Comparison of ENCODE assay signal across 1 cellular context in genomic region chr12:55132816-55133215, GRCh38.
TF ChIP-seq lines count a peak whose summit lies in the region.

No MANE protein-coding gene starts in this region.

TF ChIP-seq in HCT116, 20 proteins besides CTCF, POLR2A, EP300 and RAD21 (continued from another document):
- TF ChIP-seq, protein P1, sequence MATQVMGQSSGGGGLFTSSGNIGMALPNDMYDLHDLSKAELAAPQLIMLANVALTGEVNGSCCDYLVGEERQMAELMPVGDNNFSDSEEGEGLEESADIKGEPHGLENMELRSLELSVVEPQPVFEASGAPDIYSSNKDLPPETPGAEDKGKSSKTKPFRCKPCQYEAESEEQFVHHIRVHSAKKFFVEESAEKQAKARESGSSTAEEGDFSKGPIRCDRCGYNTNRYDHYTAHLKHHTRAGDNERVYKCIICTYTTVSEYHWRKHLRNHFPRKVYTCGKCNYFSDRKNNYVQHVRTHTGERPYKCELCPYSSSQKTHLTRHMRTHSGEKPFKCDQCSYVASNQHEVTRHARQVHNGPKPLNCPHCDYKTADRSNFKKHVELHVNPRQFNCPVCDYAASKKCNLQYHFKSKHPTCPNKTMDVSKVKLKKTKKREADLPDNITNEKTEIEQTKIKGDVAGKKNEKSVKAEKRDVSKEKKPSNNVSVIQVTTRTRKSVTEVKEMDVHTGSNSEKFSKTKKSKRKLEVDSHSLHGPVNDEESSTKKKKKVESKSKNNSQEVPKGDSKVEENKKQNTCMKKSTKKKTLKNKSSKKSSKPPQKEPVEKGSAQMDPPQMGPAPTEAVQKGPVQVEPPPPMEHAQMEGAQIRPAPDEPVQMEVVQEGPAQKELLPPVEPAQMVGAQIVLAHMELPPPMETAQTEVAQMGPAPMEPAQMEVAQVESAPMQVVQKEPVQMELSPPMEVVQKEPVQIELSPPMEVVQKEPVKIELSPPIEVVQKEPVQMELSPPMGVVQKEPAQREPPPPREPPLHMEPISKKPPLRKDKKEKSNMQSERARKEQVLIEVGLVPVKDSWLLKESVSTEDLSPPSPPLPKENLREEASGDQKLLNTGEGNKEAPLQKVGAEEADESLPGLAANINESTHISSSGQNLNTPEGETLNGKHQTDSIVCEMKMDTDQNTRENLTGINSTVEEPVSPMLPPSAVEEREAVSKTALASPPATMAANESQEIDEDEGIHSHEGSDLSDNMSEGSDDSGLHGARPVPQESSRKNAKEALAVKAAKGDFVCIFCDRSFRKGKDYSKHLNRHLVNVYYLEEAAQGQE (IDR thresholded peaks at IDR 0.05; ENCODE audit: low read depth) = no peak
- TF ChIP-seq EGR1 (IDR thresholded peaks at IDR 0.05; ENCODE audit: low read depth) (no peak), SP1 (IDR thresholded peaks at IDR 0.05; ENCODE audit: low read depth) (no peak), SIN3A (IDR thresholded peaks at IDR 0.05; ENCODE audit: low read depth) (no peak), ELF1 (IDR thresholded peaks at IDR 0.05; ENCODE audit: borderline replicate concordance, low read depth) (no peak), EZH2 (IDR thresholded peaks at IDR 0.05) (no peak), JUND (IDR thresholded peaks at IDR 0.05) (no peak), TCF7L2 (IDR thresholded peaks at IDR 0.05; ENCODE audit: borderline replicate concordance, extremely low read depth, insufficient read depth, insufficient read length) (no peak), POLR2AphosphoS5 (IDR thresholded peaks at IDR 0.05; ENCODE audit: low read depth, low read length) (no peak), EZH2phosphoT487 (IDR thresholded peaks at IDR 0.05; ENCODE audit: borderline replicate concordance) (no peak), SRF (IDR thresholded peaks at IDR 0.05; ENCODE audit: low read depth) (no peak), YY1 (IDR thresholded peaks at IDR 0.05; ENCODE audit: extremely low read depth, insufficient replicate concordance, low read depth, low read length) (no peak), ZFX (IDR thresholded peaks at IDR 0.05) (no peak), ATF3 (IDR thresholded peaks at IDR 0.05) (no peak), FOSL1 (IDR thresholded peaks at IDR 0.05; ENCODE audit: low read depth) (no peak)
- TF ChIP-seq, protein P2, sequence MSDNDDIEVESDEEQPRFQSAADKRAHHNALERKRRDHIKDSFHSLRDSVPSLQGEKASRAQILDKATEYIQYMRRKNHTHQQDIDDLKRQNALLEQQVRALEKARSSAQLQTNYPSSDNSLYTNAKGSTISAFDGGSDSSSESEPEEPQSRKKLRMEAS (IDR thresholded peaks at IDR 0.05) = no peak
